ENCODE assay signal across 22 cellular contexts in the genomic region with DNA sequence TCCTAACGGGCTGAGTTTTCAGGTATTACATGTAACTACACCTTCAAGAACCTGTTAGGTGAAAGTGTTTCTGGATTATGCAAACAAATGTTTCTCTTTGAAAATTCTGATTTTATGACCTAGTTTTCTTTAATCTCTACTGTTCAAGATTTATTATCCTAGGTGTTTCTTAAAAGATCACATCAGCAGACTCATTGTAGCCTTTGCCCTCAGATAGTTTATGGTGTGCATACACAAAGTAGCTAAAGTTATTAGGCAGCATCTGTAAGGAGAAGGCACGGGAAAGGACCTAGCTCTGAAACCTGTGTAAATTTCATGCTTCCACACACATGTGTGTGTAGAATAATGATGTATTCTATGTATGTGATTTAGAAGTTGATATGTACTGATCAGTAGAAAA. TPM values are rescaled to one million over a fixed set of nuclear protein-coding genes. Genes with fewer than 3 reads are reported as not detected.
DNase-seq lines count a peak whose midpoint lies in the region; ATAC-seq and TF ChIP-seq lines count a peak whose summit lies in the region.
"Had no signal": no experiment of that assay in that cellular context is flagged by ENCODE, and none has a peak within 500 bp of the region (broad histone marks: within the 10 kb centered on the region; RNA-seq: fewer than 3 reads in every experiment).

No MANE protein-coding gene starts in this region.

- H3K9me3 ChIP-seq in adrenal gland (replicated peaks in 1 of 3): no peaks in the 10 kb centered on the region
- H3K9me3 ChIP-seq: BE2C, SK-N-SH had no signal

- no peak for ATAC-seq in activated T-cell treated with anti-CD3 and anti-CD28 coated beads, Interleukin-2, amount 50 U/mL, for 72 hours (replicated peaks in 1 of 2)
- no peak for ATAC-seq in GM18858 (IDR thresholded peaks at IDR 0.05; ENCODE audit: unreplicated experiment)

- H3K4me3 Mint-ChIP-seq in activated T-cell treated with anti-CD3 and anti-CD28 coated beads, Interleukin-2, amount 50 U/mL, for 24 hours: no peak overlapping the region
- H3K4me3 Mint-ChIP-seq in activated T-cell treated with anti-CD3 and anti-CD28 coated beads, Interleukin-2, amount 50 U/mL, for 72 hours: no peak overlapping the region
- H3K4me3 Mint-ChIP-seq in endothelial cell (ENCODE audit: unreplicated experiment) (peak overlapping the region; percentile 62), type B pancreatic cell (no peak overlapping the region), osteocyte (ENCODE audit: unreplicated experiment) (no peak overlapping the region)
- H3K4me3 Mint-ChIP-seq: HFFc6 had no signal

- H3K4me1 Mint-ChIP-seq in activated T-cell treated with anti-CD3 and anti-CD28 coated beads, Interleukin-2, amount 50 U/mL, for 24 hours (ENCODE audit: low read depth): peaks cover 61% of the 10 kb centered on the region
- peaks cover 48% of the 10 kb centered on the region for H3K4me1 Mint-ChIP-seq in activated T-cell treated with anti-CD3 and anti-CD28 coated beads, Interleukin-2, amount 50 U/mL, for 72 hours (ENCODE audit: low read depth)
- no peaks in the 10 kb centered on the region for H3K4me1 Mint-ChIP-seq in endothelial cell (ENCODE audit: unreplicated experiment)
- H3K4me1 Mint-ChIP-seq in type B pancreatic cell (ENCODE audit: unreplicated experiment): peaks cover 4% of the 10 kb centered on the region
- H3K4me1 Mint-ChIP-seq in osteocyte (ENCODE audit: unreplicated experiment): peaks cover 5% of the 10 kb centered on the region

- no peaks in the 10 kb centered on the region for H3K9me3 Mint-ChIP-seq in activated T-cell treated with anti-CD3 and anti-CD28 coated beads, Interleukin-2, amount 50 U/mL, for 24 hours
- H3K9me3 Mint-ChIP-seq in activated T-cell treated with anti-CD3 and anti-CD28 coated beads, Interleukin-2, amount 50 U/mL, for 72 hours: no peaks in the 10 kb centered on the region
- H3K9me3 Mint-ChIP-seq in endothelial cell (ENCODE audit: unreplicated experiment) (no peaks in the 10 kb centered on the region), type B pancreatic cell (no peaks in the 10 kb centered on the region), osteocyte (ENCODE audit: unreplicated experiment) (no peaks in the 10 kb centered on the region)
- H3K9me3 Mint-ChIP-seq: HFFc6 had no signal

- POLR2A ChIA-PET in RWPE1 (lab: Yijun Ruan, JAX; ENCODE audit: low non-redundant PET): no interaction called here

- CTCF ChIA-PET in RWPE1 (lab: Yijun Ruan, JAX): interaction anchor here (0.6 kb wide), 2 partner anchors 20 to 55 kb away, joined by 3 to 4 read pairs; no protein-coding TSS in a partner anchor

- intact Hi-C loops in adrenal gland (cut with DNase I): no loop called here

- no peak for TF ChIP-seq CTCF in RWPE1 (conservative IDR thresholded peaks at IDR 0.05; ENCODE audit: low read depth)
- no peak for TF ChIP-seq CTCF in endothelial cell (IDR thresholded peaks at IDR 0.05; ENCODE audit: unreplicated experiment)
- TF ChIP-seq CTCF in type B pancreatic cell (conservative IDR thresholded peaks at IDR 0.05): no peak
- no peak for TF ChIP-seq CTCF in adrenal gland (IDR thresholded peaks at IDR 0.05)
- TF ChIP-seq CTCF in osteocyte (IDR thresholded peaks at IDR 0.05): no peak

- H3K27me3 ChIP-seq in adrenal gland: no peaks in the 10 kb centered on the region
- H3K27me3 ChIP-seq: BE2C had no signal

- no peak for TF ChIP-seq POLR2A in adrenal gland (IDR thresholded peaks at IDR 0.05)

- no peak overlapping the region for H3K4me3 ChIP-seq in adrenal gland

- no peaks in the 10 kb centered on the region for H3K27me3 Mint-ChIP-seq in activated T-cell treated with anti-CD3 and anti-CD28 coated beads, Interleukin-2, amount 50 U/mL, for 24 hours
- no peaks in the 10 kb centered on the region for H3K27me3 Mint-ChIP-seq in activated T-cell treated with anti-CD3 and anti-CD28 coated beads, Interleukin-2, amount 50 U/mL, for 72 hours (ENCODE audit: low read depth)
- H3K27me3 Mint-ChIP-seq in endothelial cell (ENCODE audit: unreplicated experiment) (no peaks in the 10 kb centered on the region), type B pancreatic cell (no peaks in the 10 kb centered on the region), osteocyte (ENCODE audit: unreplicated experiment) (no peaks in the 10 kb centered on the region)

- 75 to 89% (median 79%) methylated on average over 2 of the region's 2 CpGs for WGBS in adrenal gland, 4 donors

- H3K27ac ChIP-seq in RWPE1 (peak overlapping the region; percentile 25; the same call in 1 of the 2 replicates), adrenal gland (no peak overlapping the region)

- H3K27ac Mint-ChIP-seq in activated T-cell treated with anti-CD3 and anti-CD28 coated beads, Interleukin-2, amount 50 U/mL, for 24 hours: peak overlapping the region; percentile 33
- H3K27ac Mint-ChIP-seq in activated T-cell treated with anti-CD3 and anti-CD28 coated beads, Interleukin-2, amount 50 U/mL, for 72 hours: no peak overlapping the region
- H3K27ac Mint-ChIP-seq in endothelial cell (ENCODE audit: unreplicated experiment) (no peak overlapping the region), type B pancreatic cell (peak overlapping the region; percentile 68), osteocyte (ENCODE audit: unreplicated experiment) (no peak overlapping the region)
- H3K27ac Mint-ChIP-seq: HFFc6 had no signal

- H3K36me3 Mint-ChIP-seq in activated T-cell treated with anti-CD3 and anti-CD28 coated beads, Interleukin-2, amount 50 U/mL, for 24 hours (ENCODE audit: low read depth): peaks cover 82% of the 10 kb centered on the region
- peaks cover 26 to 65% of the 10 kb centered on the region in 2 donors for H3K36me3 Mint-ChIP-seq in activated T-cell treated with anti-CD3 and anti-CD28 coated beads, Interleukin-2, amount 50 U/mL, for 72 hours (ENCODE audit: insufficient read depth in 2 of 2)
- H3K36me3 Mint-ChIP-seq in endothelial cell (ENCODE audit: low read depth, unreplicated experiment) (peaks cover 49% of the 10 kb centered on the region), type B pancreatic cell (peaks cover 56% of the 10 kb centered on the region), osteocyte (ENCODE audit: unreplicated experiment) (peaks cover 50% of the 10 kb centered on the region)

- no peak for DNase-seq in activated T-cell treated with anti-CD3 and anti-CD28 coated beads, Interleukin-2, amount 50 U/mL, for 24 hours
- DNase-seq in activated T-cell treated with anti-CD3 and anti-CD28 coated beads, Interleukin-2, amount 50 U/mL, for 72 hours: no peak
- DNase-seq in RWPE1 (ENCODE audit: low spot score) (no peak), endothelial cell (ENCODE audit: low spot score) (no peak), type B pancreatic cell (ENCODE audit: extremely low spot score, unreplicated experiment) (no peak), adrenal gland (no peak), osteocyte (ENCODE audit: extremely low spot score, unreplicated experiment) (no peak)
- DNase-seq: BE2C, COR-L47, DMS79, H7, HFFc6, KG1, NCI-H1092 treated with DMSO at 0.1 percent for 48 hours, NCI-H1436 treated with DMSO at 0.1 percent for 48 hours, NCI-H1930, NCI-H2227 treated with DMSO at 0.1 percent for 48 hours, NCI-H510A, NCI-H748 treated with DMSO at 0.1 percent for 48 hours, SIG-M5, SK-N-SH had no signal

- H3K36me3 ChIP-seq in adrenal gland (replicated peaks in 1 of 2): peaks cover 0 to 60% of the 10 kb centered on the region in 2 donors

- peaks cover 14 to 24% of the 10 kb centered on the region in 2 donors for H3K4me1 ChIP-seq in adrenal gland (replicated peaks in 1 of 2)
- H3K4me1 ChIP-seq: BE2C had no signal

RNA-seq across cellular contexts. Expression of gene PANK2, which starts 21.7 kb away (rescaled TPM):
- total RNA-seq in activated T-cell treated with anti-CD3 and anti-CD28 coated beads, Interleukin-2, amount 50 U/mL, for 72 hours: 10 to 100 TPM; 60.6 to 67.4 TPM
- 53.7 TPM for total RNA-seq in endothelial cell (ENCODE audit: unreplicated experiment)
- total RNA-seq in type B pancreatic cell (ENCODE audit: low replicate concordance): 38.9 and 55.3 TPM in 2 replicates
- total RNA-seq in adrenal gland: 10 to 100 TPM; 32.5 to 70.1 (median 47.5) TPM
- 10 to 100 TPM; 34.3 to 58.0 (median 44.7) TPM for polyA plus RNA-seq in adrenal gland
- 41.9 and 54.2 TPM in 2 replicates for total RNA-seq in osteocyte

Comparison
In these comparisons a context has a peak if more than half of its experiments do, and no peak if none do; other contexts are left out.
1. H3K27ac Mint-ChIP-seq: peak in activated T-cell treated with anti-CD3 and anti-CD28 coated beads, Interleukin-2, amount 50 U/mL, for 24 hours (single experiment) and type B pancreatic cell (single experiment); none in activated T-cell treated with anti-CD3 and anti-CD28 coated beads, Interleukin-2, amount 50 U/mL, for 72 hours (single experiment), endothelial cell (single experiment) and osteocyte (single experiment).